Comparison of ENCODE assay signal across 15 cellular contexts in genomic region chr14:64765740-64766302, GRCh38.
"Had no signal": no experiment of that assay in that cellular context is flagged by ENCODE, and none has a peak within 500 bp of the region (broad histone marks: within the 10 kb centered on the region; RNA-seq: fewer than 3 reads in every experiment).

No MANE protein-coding gene starts in this region.

- H3K4me3 Mint-ChIP-seq: activated naive CD8-positive, alpha-beta T cell; activated T-cell treated with anti-CD3 and anti-CD28 coated beads, Interleukin-2, amount 50 U/mL, for 72 hours; stimulated activated naive CD8-positive, alpha-beta T cell treated with anti-CD3 and anti-CD28 coated beads, Interleukin-15, Interleukin-2, amounts not matched to agents 100 ng/mL and 50 ng/mL, for 24 hours had no signal

- H3K27ac ChIP-seq: gastrocnemius medialis, left ventricle myocardium inferior, suprapubic skin, transverse colon had no signal

- H3K36me3 Mint-ChIP-seq: activated naive CD8-positive, alpha-beta T cell had no signal

- DNase-seq: activated CD4-positive, alpha-beta T cell treated with anti-CD3 and anti-CD28 coated beads, Interleukin-2, amount 50 U/mL, for 1 hour; activated gamma-delta T cell treated with Interleukin-2 at 50 U/mL for 16 hours; activated T-cell treated with anti-CD3 and anti-CD28 coated beads, Interleukin-2, amount 50 U/mL, for 72 hours; dorsolateral prefrontal cortex; gastrocnemius medialis; kidney glomerular epithelial cell; left ventricle myocardium inferior; midbrain; stimulated activated CD4-positive, alpha-beta T cell treated with anti-CD3 and anti-CD28 coated beads, Interleukin-2, amount 100 ng/mL, for 48 hours; T-helper 9 cell; transverse colon had no signal

- H3K27me3 Mint-ChIP-seq: stimulated activated naive CD8-positive, alpha-beta T cell treated with anti-CD3 and anti-CD28 coated beads, Interleukin-15, Interleukin-2, amounts not matched to agents 100 ng/mL and 50 ng/mL, for 24 hours had no signal

- ATAC-seq: gastrocnemius medialis had no signal

- H3K36me3 ChIP-seq: suprapubic skin, transverse colon had no signal

- H3K27me3 ChIP-seq: dorsolateral prefrontal cortex, gastrocnemius medialis, suprapubic skin, transverse colon had no signal

- FAIRE-seq: colon had no signal

- H3K27ac Mint-ChIP-seq: activated naive CD8-positive, alpha-beta T cell; activated T-cell treated with anti-CD3 and anti-CD28 coated beads, Interleukin-2, amount 50 U/mL, for 72 hours; stimulated activated naive CD8-positive, alpha-beta T cell treated with anti-CD3 and anti-CD28 coated beads, Interleukin-15, Interleukin-2, amounts not matched to agents 100 ng/mL and 50 ng/mL, for 24 hours had no signal

- H3K4me3 ChIP-seq: dorsolateral prefrontal cortex, gastrocnemius medialis, left ventricle myocardium inferior, suprapubic skin, transverse colon had no signal

- H3K9me3 ChIP-seq: gastrocnemius medialis, left ventricle myocardium inferior, suprapubic skin, transverse colon had no signal

- H3K9me3 Mint-ChIP-seq: activated T-cell treated with anti-CD3 and anti-CD28 coated beads, Interleukin-2, amount 50 U/mL, for 72 hours; stimulated activated naive CD8-positive, alpha-beta T cell treated with anti-CD3 and anti-CD28 coated beads, Interleukin-15, Interleukin-2, amounts not matched to agents 100 ng/mL and 50 ng/mL, for 24 hours had no signal
